ENCODE assay signal across 8 cellular contexts in genomic region chr16:69338557-69339288, GRCh38. TPM values are rescaled to one million over a fixed set of nuclear protein-coding genes. Genes with fewer than 3 reads are reported as not detected.
DNase-seq lines count a peak whose midpoint lies in the region; TF ChIP-seq lines count a peak whose summit lies in the region.

No MANE protein-coding gene starts in this region.

- H3K27me3 Mint-ChIP-seq in activated T-helper 1 cell treated with anti-CD3 and anti-CD28 coated beads, Interleukin-12 subunit alpha, Interleukin-12 subunit beta, Interleukin-2, Interleukin-4 antibody, amounts not matched to agents 30 ng/mL and 10 ng/mL and 1 ng/mL, durations not matched to agents 14 hours and 24 hours and 36 hours (ENCODE audit: insufficient read depth), result no peaks in the 10 kb centered on the region

- peaks cover 43% of the 10 kb centered on the region for H3K4me1 Mint-ChIP-seq in activated T-helper 1 cell treated with anti-CD3 and anti-CD28 coated beads, Interleukin-12 subunit alpha, Interleukin-12 subunit beta, Interleukin-2, Interleukin-4 antibody, amounts not matched to agents 30 ng/mL and 10 ng/mL and 1 ng/mL, durations not matched to agents 14 hours and 24 hours and 36 hours (ENCODE audit: low read depth)

- H3K27ac Mint-ChIP-seq in activated T-helper 1 cell treated with anti-CD3 and anti-CD28 coated beads, Interleukin-12 subunit alpha, Interleukin-12 subunit beta, Interleukin-2, Interleukin-4 antibody, amounts not matched to agents 30 ng/mL and 10 ng/mL and 1 ng/mL, durations not matched to agents 14 hours and 24 hours and 36 hours, result peak overlapping the region; percentile 86

- H3K36me3 ChIP-seq in HEK293 (ENCODE audit: control insufficient read depth in 2 of 2, insufficient read depth in 1 of 2, low read length in 2 of 2) (peaks cover 18 to 67% of the 10 kb centered on the region in 2 experiments; a peak in 2 of 3 replicates), iPS-15b (ENCODE audit: control insufficient read depth, insufficient read depth, low read length) (peaks cover 20% of the 10 kb centered on the region)

- POLR2A ChIA-PET in HEK293 (lab: Yijun Ruan, JAX), result interaction anchor here (5.2 kb wide), 1 partner anchor 10 kb away, joined by 27 read pairs; the partner anchor contains the start of gene PDF

- no peak for TF ChIP-seq CTCF in HEK293 (tag by site-specific recombination; IDR thresholded peaks at IDR 0.05)

- H3K9ac ChIP-seq in iPS-15b (ENCODE audit: low read depth, low read length), result peak overlapping the region; percentile 96

- intact Hi-C loops in activated T-helper 1 cell treated with anti-CD3 and anti-CD28 coated beads, Interleukin-12 subunit alpha, Interleukin-12 subunit beta, Interleukin-2, Interleukin-4 antibody, amounts not matched to agents 30 ng/mL and 10 ng/mL and 1 ng/mL, durations not matched to agents 14 hours and 24 hours and 36 hours (cut with micrococcal nuclease), result loop anchor here (1.0 to 10.0 kb wide), 10 partner anchors 8 to 1620 kb away; partner anchors contain the start of genes CHTF8, COG4, GFOD2 and NFAT5

- H3K4me1 ChIP-seq in HEK293 (ENCODE audit: control insufficient read depth, insufficient read depth, low read length) (no peaks in the 10 kb centered on the region), iPS-15b (ENCODE audit: control insufficient read depth, insufficient read depth, low read length) (peaks cover 4% of the 10 kb centered on the region)

- H3K9me3 ChIP-seq in HEK293 (ENCODE audit: control insufficient read depth, insufficient read depth, low read depth, low read length), result no peaks in the 10 kb centered on the region
- no peaks in the 10 kb centered on the region for H3K9me3 ChIP-seq in iPS-15b (ENCODE audit: control insufficient read depth, insufficient read depth, low read length)

- peak overlapping the region; percentile 99 for H3K4me3 Mint-ChIP-seq in activated T-helper 1 cell treated with anti-CD3 and anti-CD28 coated beads, Interleukin-12 subunit alpha, Interleukin-12 subunit beta, Interleukin-2, Interleukin-4 antibody, amounts not matched to agents 30 ng/mL and 10 ng/mL and 1 ng/mL, durations not matched to agents 14 hours and 24 hours and 36 hours

- H3K9me3 Mint-ChIP-seq in activated T-helper 1 cell treated with anti-CD3 and anti-CD28 coated beads, Interleukin-12 subunit alpha, Interleukin-12 subunit beta, Interleukin-2, Interleukin-4 antibody, amounts not matched to agents 30 ng/mL and 10 ng/mL and 1 ng/mL, durations not matched to agents 14 hours and 24 hours and 36 hours, result no peaks in the 10 kb centered on the region

- no peak for DNase-seq in activated T-helper 1 cell treated with anti-CD3 and anti-CD28 coated beads, Interleukin-12 subunit alpha, Interleukin-12 subunit beta, Interleukin-2, Interleukin-4 antibody, amounts not matched to agents 30 ng/mL and 10 ng/mL and 1 ng/mL, durations not matched to agents 14 hours and 24 hours and 36 hours (ENCODE audit: low spot score)
- peak; percentile 30 to 45 for DNase-seq in stimulated activated CD8-positive, alpha-beta memory T cell treated with anti-CD3 and anti-CD28 coated beads, Interleukin-2, amount 100 ng/mL, for 48 hours (ENCODE audit: low read depth in 2 of 2)
- DNase-seq in stimulated activated CD4-positive, alpha-beta T cell treated with anti-CD3 and anti-CD28 coated beads, Interleukin-4, amount 100 ng/mL, for 1 hour, result no peak
- DNase-seq in CD1c-positive myeloid dendritic cell (ENCODE audit: extremely low spot score) (no peak), NCI-H2081 treated with DMSO at 0.1 percent for 48 hours (lab: John Stamatoyannopoulos, UW) (no peak)
- DNase-seq in activated CD8-positive, alpha-beta memory T cell treated with anti-CD3 and anti-CD28 coated beads, Interleukin-2, amount 50 U/mL, for 48 hours, result no peak

- peak overlapping the region; percentile 86 for H3K4me3 ChIP-seq in HEK293 (ENCODE audit: low read depth, low read length)
- peak overlapping the region; percentile 94 for H3K4me3 ChIP-seq in iPS-15b (ENCODE audit: low read depth, low read length)

- peaks cover 58% of the 10 kb centered on the region for H3K36me3 Mint-ChIP-seq in activated T-helper 1 cell treated with anti-CD3 and anti-CD28 coated beads, Interleukin-12 subunit alpha, Interleukin-12 subunit beta, Interleukin-2, Interleukin-4 antibody, amounts not matched to agents 30 ng/mL and 10 ng/mL and 1 ng/mL, durations not matched to agents 14 hours and 24 hours and 36 hours (ENCODE audit: low read depth)

- CTCF ChIA-PET in HEK293 (lab: Yijun Ruan, JAX), result interaction anchor here (0.5 to 0.6 kb wide), 2 partner anchors 12 to 266 kb away, joined by 3 read pairs; no protein-coding TSS in a partner anchor

- no peaks in the 10 kb centered on the region for H3K27me3 ChIP-seq in iPS-15b (ENCODE audit: control insufficient read depth, insufficient read depth, low read length)

- H3K27ac ChIP-seq in HEK293 (ENCODE audit: extremely low read depth, low read depth, low read length), result peak overlapping the region; percentile 66

TF ChIP-seq in HEK293, 187 proteins besides CTCF, POLR2A, EP300 and RAD21:
- peak; percentile 22; the same call in 1 of the 2 replicates for TF ChIP-seq KLF16 (tag by site-specific recombination; IDR thresholded peaks at IDR 0.05)
- no peak for TF ChIP-seq ZNF692 (tag by site-specific recombination; IDR thresholded peaks at IDR 0.05)
- TF ChIP-seq ZNF549 (tag by site-specific recombination; IDR thresholded peaks at IDR 0.05), result no peak
- no peak for TF ChIP-seq ZNF623 (tag by site-specific recombination; IDR thresholded peaks at IDR 0.05)
- TF ChIP-seq ZNF830 (tag by site-specific recombination; IDR thresholded peaks at IDR 0.05; ENCODE audit: low read depth), result no peak
- no peak for TF ChIP-seq ZNF23 (tag by site-specific recombination; IDR thresholded peaks at IDR 0.05; ENCODE audit: borderline replicate concordance)
- TF ChIP-seq REPIN1 (tag by site-specific recombination; IDR thresholded peaks at IDR 0.05; ENCODE audit: low read depth), result 0 out of 2 replicates have a peak, but pooled peaks have one; percentile 25
- no peak for TF ChIP-seq SP2 (tag by site-specific recombination; IDR thresholded peaks at IDR 0.05)

RNA-seq across cellular contexts. Expression of gene COG8, which starts 0.6 kb away (rescaled TPM):
- 45.3 and 46.5 TPM in 2 replicates for total RNA-seq in activated T-helper 1 cell treated with anti-CD3 and anti-CD28 coated beads, Interleukin-12 subunit alpha, Interleukin-12 subunit beta, Interleukin-2, Interleukin-4 antibody, amounts not matched to agents 30 ng/mL and 10 ng/mL and 1 ng/mL, durations not matched to agents 14 hours and 24 hours and 36 hours

RNA-seq across cellular contexts. Expression of gene NIP7, which starts 0.8 kb away (rescaled TPM):
- total RNA-seq in activated T-helper 1 cell treated with anti-CD3 and anti-CD28 coated beads, Interleukin-12 subunit alpha, Interleukin-12 subunit beta, Interleukin-2, Interleukin-4 antibody, amounts not matched to agents 30 ng/mL and 10 ng/mL and 1 ng/mL, durations not matched to agents 14 hours and 24 hours and 36 hours, result 80.7 and 85.8 TPM in 2 replicates

RNA-seq across cellular contexts. Expression of gene PDF, which starts 8.3 kb away (rescaled TPM):
- total RNA-seq in activated T-helper 1 cell treated with anti-CD3 and anti-CD28 coated beads, Interleukin-12 subunit alpha, Interleukin-12 subunit beta, Interleukin-2, Interleukin-4 antibody, amounts not matched to agents 30 ng/mL and 10 ng/mL and 1 ng/mL, durations not matched to agents 14 hours and 24 hours and 36 hours, result 17.4 and 21.5 TPM in 2 replicates

RNA-seq across cellular contexts. Expression of gene TMED6, which starts 12.9 kb away (rescaled TPM):
- total RNA-seq in activated T-helper 1 cell treated with anti-CD3 and anti-CD28 coated beads, Interleukin-12 subunit alpha, Interleukin-12 subunit beta, Interleukin-2, Interleukin-4 antibody, amounts not matched to agents 30 ng/mL and 10 ng/mL and 1 ng/mL, durations not matched to agents 14 hours and 24 hours and 36 hours, result 1.2 and 1.3 TPM in 2 replicates

RNA-seq across cellular contexts. Expression of gene VPS4A, which starts 27.6 kb away (rescaled TPM):
- 37.9 and 42.4 TPM in 2 replicates for total RNA-seq in activated T-helper 1 cell treated with anti-CD3 and anti-CD28 coated beads, Interleukin-12 subunit alpha, Interleukin-12 subunit beta, Interleukin-2, Interleukin-4 antibody, amounts not matched to agents 30 ng/mL and 10 ng/mL and 1 ng/mL, durations not matched to agents 14 hours and 24 hours and 36 hours

Comparison
In these comparisons a context has a peak if more than half of its experiments do, and no peak if none do; other contexts are left out.
1. DNase-seq: peak in stimulated activated CD8-positive, alpha-beta memory T cell treated with anti-CD3 and anti-CD28 coated beads, Interleukin-2, amount 100 ng/mL, for 48 hours (2 of 2); none in activated T-helper 1 cell treated with anti-CD3 and anti-CD28 coated beads, Interleukin-12 subunit alpha, Interleukin-12 subunit beta, Interleukin-2, Interleukin-4 antibody, amounts not matched to agents 30 ng/mL and 10 ng/mL and 1 ng/mL, durations not matched to agents 14 hours and 24 hours and 36 hours (single experiment), stimulated activated CD4-positive, alpha-beta T cell treated with anti-CD3 and anti-CD28 coated beads, Interleukin-4, amount 100 ng/mL, for 1 hour (single experiment), CD1c-positive myeloid dendritic cell (single experiment), activated CD8-positive, alpha-beta memory T cell treated with anti-CD3 and anti-CD28 coated beads, Interleukin-2, amount 50 U/mL, for 48 hours (single experiment) and NCI-H2081 treated with DMSO at 0.1 percent for 48 hours (single experiment).